ENCODE assay signal across 9 cellular contexts in genomic region chr22:40193429-40194421, GRCh38. TPM values are rescaled to one million over a fixed set of nuclear protein-coding genes. Genes with fewer than 3 reads are reported as not detected.
DNase-seq lines count a peak whose midpoint lies in the region; ATAC-seq and TF ChIP-seq lines count a peak whose summit lies in the region.
"Had no signal": no experiment of that assay in that cellular context is flagged by ENCODE, and none has a peak within 500 bp of the region (broad histone marks: within the 10 kb centered on the region; RNA-seq: fewer than 3 reads in every experiment).

No MANE protein-coding gene starts in this region.

- H3K9me3 ChIP-seq in breast epithelium (no peaks in the 10 kb centered on the region), iPS-20b (ENCODE audit: insufficient read depth, low read depth, low read length) (no peaks in the 10 kb centered on the region), upper lobe of right lung (no peaks in the 10 kb centered on the region)

- POLR2A ChIA-PET in MCF 10A (lab: Yijun Ruan, JAX): interaction anchor here (0.5 to 5.8 kb wide), 5 partner anchors 10 to 153 kb away, joined by 3 to 64 read pairs (median 3); partner anchors contain the start of gene TNRC6B

- peak overlapping the region; percentile 84 for H3K9ac ChIP-seq in iPS-20b (ENCODE audit: low read depth, low read length)
- H3K9ac ChIP-seq: parathyroid adenoma had no signal

- no peak for ATAC-seq in activated CD8-positive, alpha-beta memory T cell treated with anti-CD3 and anti-CD28 coated beads, Interleukin-2, amount 10 ng/mL, durations not matched to agents 7 days and 5 days
- ATAC-seq in upper lobe of right lung (peak; percentile 29), GM19397 (IDR thresholded peaks at IDR 0.05; ENCODE audit: unreplicated experiment) (no peak)

- peaks cover 14% of the 10 kb centered on the region for H3K36me3 Mint-ChIP-seq in MCF 10A (ENCODE audit: insufficient read depth, unreplicated experiment)
- H3K36me3 Mint-ChIP-seq in activated CD8-positive, alpha-beta memory T cell treated with anti-CD3 and anti-CD28 coated beads, Interleukin-2, amount 10 ng/mL, durations not matched to agents 7 days and 5 days: peaks cover 2% of the 10 kb centered on the region

- intact Hi-C loops in MCF 10A (cut with micrococcal nuclease): no loop called here
- intact Hi-C loops in breast epithelium (cut with DNase I; ENCODE audit: low total_unique reads): no loop called here
- intact Hi-C loops in upper lobe of right lung (cut with DNase I): no loop called here

- BruUV-seq in MCF 10A (replicated peaks; lab: Mats Ljungman, UMichigan): no TSS peak

- H3K27me3 ChIP-seq in breast epithelium (no peaks in the 10 kb centered on the region), iPS-20b (ENCODE audit: insufficient read depth, low read length) (no peaks in the 10 kb centered on the region), upper lobe of right lung (no peaks in the 10 kb centered on the region)

- TF ChIP-seq CTCF in MCF 10A (IDR thresholded peaks at IDR 0.05; ENCODE audit: unreplicated experiment) (peak; percentile 24), breast epithelium (IDR thresholded peaks at IDR 0.05) (no peak), upper lobe of right lung (IDR thresholded peaks at IDR 0.05) (peak; percentile 28)

- no peak overlapping the region for H3K4me3 Mint-ChIP-seq in MCF 10A (ENCODE audit: unreplicated experiment)
- no peak overlapping the region for H3K4me3 Mint-ChIP-seq in activated CD8-positive, alpha-beta memory T cell treated with anti-CD3 and anti-CD28 coated beads, Interleukin-2, amount 10 ng/mL, durations not matched to agents 7 days and 5 days

- H3K4me1 Mint-ChIP-seq in MCF 10A (ENCODE audit: insufficient read depth, unreplicated experiment): peaks cover 46% of the 10 kb centered on the region
- peaks cover 48% of the 10 kb centered on the region for H3K4me1 Mint-ChIP-seq in activated CD8-positive, alpha-beta memory T cell treated with anti-CD3 and anti-CD28 coated beads, Interleukin-2, amount 10 ng/mL, durations not matched to agents 7 days and 5 days

- no peaks in the 10 kb centered on the region for H3K9me3 Mint-ChIP-seq in MCF 10A (ENCODE audit: unreplicated experiment)
- H3K9me3 Mint-ChIP-seq in activated CD8-positive, alpha-beta memory T cell treated with anti-CD3 and anti-CD28 coated beads, Interleukin-2, amount 10 ng/mL, durations not matched to agents 7 days and 5 days (ENCODE audit: low read depth): no peaks in the 10 kb centered on the region

- H3K4me3 ChIP-seq in breast epithelium: no peak overlapping the region
- H3K4me3 ChIP-seq in iPS-20b (ENCODE audit: low read length): peak overlapping the region; percentile 68
- H3K4me3 ChIP-seq in upper lobe of right lung: no peak overlapping the region

- H3K36me3 ChIP-seq in breast epithelium (no peaks in the 10 kb centered on the region), iPS-20b (ENCODE audit: insufficient read depth, low read depth, low read length) (no peaks in the 10 kb centered on the region), upper lobe of right lung (no peaks in the 10 kb centered on the region)

- TF ChIP-seq POLR2A in breast epithelium (IDR thresholded peaks at IDR 0.05): no peak

- peak; percentile 15 for DNase-seq in MCF 10A (ENCODE audit: unreplicated experiment)
- no peak for DNase-seq in breast epithelium (ENCODE audit: low spot score in 2 of 2)
- DNase-seq in activated CD8-positive, alpha-beta memory T cell treated with anti-CD3 and anti-CD28 coated beads, Interleukin-2, amount 10 ng/mL, durations not matched to agents 7 days and 5 days: no peak
- DNase-seq in upper lobe of right lung: no peak
- DNase-seq in stimulated activated CD4-positive, alpha-beta T cell treated with anti-CD3 and anti-CD28 coated beads, Interleukin-4, amount 100 ng/mL, for 1 hour: no peak
- DNase-seq in NCI-H1930 (lab: John Stamatoyannopoulos, UW): no peak

- H3K27ac ChIP-seq in breast epithelium (peak overlapping the region in 1 of 2 donors; percentile 50), iPS-20b (ENCODE audit: low read length) (peak overlapping the region; percentile 92), upper lobe of right lung (no peak overlapping the region)
- H3K27ac ChIP-seq: parathyroid adenoma had no signal

- CTCF ChIA-PET in MCF 10A (lab: Yijun Ruan, JAX): interaction anchor here (0.6 to 1.3 kb wide), 6 partner anchors 13 to 709 kb away, joined by 3 to 8 read pairs (median 4); no protein-coding TSS in a partner anchor
- CTCF ChIA-PET in activated CD8-positive, alpha-beta memory T cell treated with anti-CD3 and anti-CD28 coated beads, Interleukin-2, amount 10 ng/mL, durations not matched to agents 7 days and 5 days (lab: Charles Lee): interaction anchor here (0.6 to 2.7 kb wide), 8 partner anchors 8 to 251 kb away, joined by 3 to 9 read pairs (median 4); no protein-coding TSS in a partner anchor

- H3K27ac Mint-ChIP-seq in MCF 10A (ENCODE audit: low read depth, unreplicated experiment): peak overlapping the region; percentile 11
- peak overlapping the region; percentile 6 for H3K27ac Mint-ChIP-seq in activated CD8-positive, alpha-beta memory T cell treated with anti-CD3 and anti-CD28 coated beads, Interleukin-2, amount 10 ng/mL, durations not matched to agents 7 days and 5 days

- H3K27me3 Mint-ChIP-seq in MCF 10A (ENCODE audit: insufficient read depth, unreplicated experiment): no peaks in the 10 kb centered on the region
- H3K27me3 Mint-ChIP-seq in activated CD8-positive, alpha-beta memory T cell treated with anti-CD3 and anti-CD28 coated beads, Interleukin-2, amount 10 ng/mL, durations not matched to agents 7 days and 5 days: no peaks in the 10 kb centered on the region

- H3K4me1 ChIP-seq in breast epithelium (peaks cover 0 to 12% of the 10 kb centered on the region in 2 donors), iPS-20b (ENCODE audit: insufficient read depth, low read length) (peaks cover 73% of the 10 kb centered on the region), upper lobe of right lung (peaks cover 30% of the 10 kb centered on the region)

RNA-seq across cellular contexts. Expression of gene TNRC6B, which starts 16.0 kb away (rescaled TPM):
- total RNA-seq in MCF 10A (2022) (27.1 and 39.3 TPM in 2 replicates), breast epithelium (10 to 100 TPM; 32.8 to 53.1 (median 39.7) TPM), upper lobe of right lung (46.4 TPM)
- 10 to 100 TPM; 40.0 to 72.5 TPM for total RNA-seq in activated CD8-positive, alpha-beta memory T cell treated with anti-CD3 and anti-CD28 coated beads, Interleukin-2, amount 10 ng/mL, durations not matched to agents 7 days and 5 days

Comparison
In these comparisons a context has a peak if more than half of its experiments do, and no peak if none do; other contexts are left out.
1. CTCF ChIP-seq: peak in MCF 10A (single experiment) and upper lobe of right lung (single experiment); none in breast epithelium (0 of 3).